Comparison of ENCODE assay signal across 11 cellular contexts in genomic region chr4:76611164-76611563, GRCh38.
DNase-seq lines count a peak whose midpoint lies in the region; ATAC-seq and TF ChIP-seq lines count a peak whose summit lies in the region.
"Had no signal": no experiment of that assay in that cellular context is flagged by ENCODE, and none has a peak within 500 bp of the region (broad histone marks: within the 10 kb centered on the region; RNA-seq: fewer than 3 reads in every experiment).

No MANE protein-coding gene starts in this region.

- H3K27me3 ChIP-seq in esophagus squamous epithelium, result no peaks in the 10 kb centered on the region

- no peaks in the 10 kb centered on the region for H3K4me1 Mint-ChIP-seq in effector memory CD8-positive, alpha-beta T cell (ENCODE audit: low read depth in 2 of 2)

- TF ChIP-seq CTCF in LNCaP clone FGC (IDR thresholded peaks at IDR 0.05; ENCODE audit: control insufficient read depth, extremely low read depth, insufficient read depth) (no peak), esophagus squamous epithelium (IDR thresholded peaks at IDR 0.05) (no peak)

- H3K27ac Mint-ChIP-seq in effector memory CD8-positive, alpha-beta T cell, result no peak overlapping the region
- H3K27ac Mint-ChIP-seq: naive B cell had no signal

- no peaks in the 10 kb centered on the region for H3K9me3 Mint-ChIP-seq in effector memory CD8-positive, alpha-beta T cell
- H3K9me3 Mint-ChIP-seq: naive B cell had no signal

- peaks cover 0 to 18% (median 0%) of the 10 kb centered on the region in 3 donors for H3K4me1 ChIP-seq in esophagus squamous epithelium

- H3K4me3 ChIP-seq in LNCaP clone FGC (ENCODE audit: low read depth, low read length), result peak overlapping the region; percentile 9; the same call in 1 of the 2 replicates
- peak overlapping the region in 1 of 4 donors; percentile 37 for H3K4me3 ChIP-seq in esophagus squamous epithelium

- peaks cover 41 to 45% of the 10 kb centered on the region in 2 donors for H3K27me3 Mint-ChIP-seq in effector memory CD8-positive, alpha-beta T cell
- H3K27me3 Mint-ChIP-seq: naive B cell had no signal

- H3K4me3 Mint-ChIP-seq in effector memory CD8-positive, alpha-beta T cell, result no peak overlapping the region
- H3K4me3 Mint-ChIP-seq: naive B cell had no signal

- intact Hi-C loops in esophagus squamous epithelium (cut with DNase I), result no loop called here

- ATAC-seq in effector memory CD8-positive, alpha-beta T cell (replicated peaks), result no peak

- DNase-seq in A172 (ENCODE audit: low spot score), result peak; percentile 53
- no peak for DNase-seq in LNCaP clone FGC (ENCODE audit: low read depth)
- DNase-seq in esophagus squamous epithelium (lab: John Stamatoyannopoulos, UW), result no peak
- DNase-seq in myocyte (ENCODE audit: low read depth), result peak; percentile 31
- DNase-seq in SW 1271 (lab: John Stamatoyannopoulos, UW), result no peak
- DNase-seq in anterior cingulate cortex (lab: John Stamatoyannopoulos, UW), result no peak
- no peak for DNase-seq in activated CD4-positive, alpha-beta T cell treated with anti-CD3 and anti-CD28 coated beads for 4 hours
- DNase-seq in effector memory CD8-positive, alpha-beta T cell, result no peak
- DNase-seq: naive B cell, NCI-H1092, NCI-H82 had no signal

- H3K27ac ChIP-seq in esophagus squamous epithelium, result peak overlapping the region; percentile 36 to 72 (median 54)

- no peaks in the 10 kb centered on the region for H3K36me3 ChIP-seq in esophagus squamous epithelium

- 16 to 21% methylated on average over 6 of the region's 6 CpGs for WGBS in esophagus squamous epithelium, 2 donors

- peaks cover 2% of the 10 kb centered on the region for H3K36me3 Mint-ChIP-seq in effector memory CD8-positive, alpha-beta T cell (ENCODE audit: insufficient read depth)
- H3K36me3 Mint-ChIP-seq: naive B cell had no signal

- H3K9me3 ChIP-seq in esophagus squamous epithelium, result no peaks in the 10 kb centered on the region

- no peak for TF ChIP-seq POLR2A in esophagus squamous epithelium (IDR thresholded peaks at IDR 0.05)

Comparison
In these comparisons a context has a peak if more than half of its experiments do, and no peak if none do; other contexts are left out.
1. DNase-seq: peak in A172 (single experiment) and myocyte (single experiment); none in LNCaP clone FGC (single experiment), esophagus squamous epithelium (single experiment), SW 1271 (0 of 2), anterior cingulate cortex (0 of 58), activated CD4-positive, alpha-beta T cell treated with anti-CD3 and anti-CD28 coated beads for 4 hours (0 of 2) and effector memory CD8-positive, alpha-beta T cell (0 of 3).